In the genomic region with DNA sequence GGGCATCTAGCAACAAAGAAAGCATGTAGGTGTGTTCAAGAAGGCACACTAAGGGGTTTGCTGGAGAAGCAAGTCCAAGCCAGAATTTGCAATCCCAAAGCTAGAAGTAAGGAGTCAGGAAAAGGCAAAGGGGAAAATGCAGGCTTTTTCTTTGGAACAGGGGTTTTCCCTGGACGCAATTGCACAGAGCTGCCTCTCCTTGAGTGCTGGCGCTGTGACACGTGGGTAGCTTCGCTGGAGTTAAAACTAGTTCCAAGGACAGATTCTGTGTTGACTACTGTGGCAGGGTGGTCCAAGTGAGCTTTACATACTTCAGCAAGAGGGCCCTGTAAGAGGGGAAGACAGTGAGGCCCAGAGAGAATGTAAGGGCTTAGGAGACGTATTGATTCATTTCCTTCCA, we compare ENCODE assay signal across 10 cellular contexts.
DNase-seq lines count a peak whose midpoint lies in the region; ATAC-seq and TF ChIP-seq lines count a peak whose summit lies in the region.
"Had no signal": no experiment of that assay in that cellular context is flagged by ENCODE, and none has a peak within 500 bp of the region (broad histone marks: within the 10 kb centered on the region; RNA-seq: fewer than 3 reads in every experiment).

No MANE protein-coding gene starts in this region.

- no peaks in the 10 kb centered on the region for H3K9me3 ChIP-seq in transverse colon
- no peaks in the 10 kb centered on the region for H3K9me3 ChIP-seq in PC-3 (ENCODE audit: low read length)
- H3K9me3 ChIP-seq: thoracic aorta had no signal

- TF ChIP-seq EP300 in transverse colon (IDR thresholded peaks at IDR 0.05; ENCODE audit: low read depth): no peak

- no peak for ATAC-seq in activated naive CD8-positive, alpha-beta T cell treated with anti-CD3 and anti-CD28 coated beads, Interleukin-2, amount 50 U/mL, for 24 hours
- ATAC-seq in HG03159 (IDR thresholded peaks at IDR 0.05; ENCODE audit: unreplicated experiment) (no peak), PC-3 (no peak)

- 74 to 80% methylated on average over 3 to 5 of the region's 5 CpGs for WGBS in transverse colon (ENCODE audit: low coverage in 1 of 2), 2 donors

- TF ChIP-seq POLR2A in transverse colon (IDR thresholded peaks at IDR 0.05): no peak

- H3K36me3 ChIP-seq in transverse colon: no peaks in the 10 kb centered on the region
- H3K36me3 ChIP-seq in PC-3 (ENCODE audit: low read depth, low read length): no peaks in the 10 kb centered on the region
- H3K36me3 ChIP-seq: thoracic aorta had no signal

- intact Hi-C loops in transverse colon (cut with DNase I; ENCODE audit: low total_unique reads): no loop called here
- intact Hi-C loops in PC-3 (cut with micrococcal nuclease): no loop called here

- no peaks in the 10 kb centered on the region for H3K9me3 Mint-ChIP-seq in activated naive CD8-positive, alpha-beta T cell (ENCODE audit: low read depth)
- no peaks in the 10 kb centered on the region for H3K9me3 Mint-ChIP-seq in activated naive CD8-positive, alpha-beta T cell treated with anti-CD3 and anti-CD28 coated beads, Interleukin-2, amount 50 U/mL, for 24 hours

- peaks cover 6% of the 10 kb centered on the region for H3K4me1 Mint-ChIP-seq in activated naive CD8-positive, alpha-beta T cell (ENCODE audit: low read depth)
- H3K4me1 Mint-ChIP-seq in activated naive CD8-positive, alpha-beta T cell treated with anti-CD3 and anti-CD28 coated beads, Interleukin-2, amount 50 U/mL, for 24 hours: peaks cover 1% of the 10 kb centered on the region

- H3K4me1 ChIP-seq in transverse colon (peaks cover 0 to 8% (median 3%) of the 10 kb centered on the region in 4 donors), PC-3 (ENCODE audit: insufficient read depth, low read length) (no peaks in the 10 kb centered on the region)

- no peak overlapping the region for H3K9ac ChIP-seq in PC-3 (ENCODE audit: low read length)

- peaks cover 3% of the 10 kb centered on the region for H3K27me3 Mint-ChIP-seq in activated naive CD8-positive, alpha-beta T cell
- H3K27me3 Mint-ChIP-seq in activated naive CD8-positive, alpha-beta T cell treated with anti-CD3 and anti-CD28 coated beads, Interleukin-2, amount 50 U/mL, for 24 hours: peaks cover 3% of the 10 kb centered on the region

- no peak overlapping the region for H2AFZ ChIP-seq in PC-3 (ENCODE audit: low read length)

- no peaks in the 10 kb centered on the region for H3K79me2 ChIP-seq in PC-3 (ENCODE audit: low read length)

- no peaks in the 10 kb centered on the region for H3F3A ChIP-seq in PC-3 (ENCODE audit: low read length, unreplicated experiment)

- H3K27ac Mint-ChIP-seq in activated naive CD8-positive, alpha-beta T cell: peak overlapping the region; percentile 46
- no peak overlapping the region for H3K27ac Mint-ChIP-seq in activated naive CD8-positive, alpha-beta T cell treated with anti-CD3 and anti-CD28 coated beads, Interleukin-2, amount 50 U/mL, for 24 hours

- DNase-seq in activated naive CD8-positive, alpha-beta T cell treated with anti-CD3 and anti-CD28 coated beads, Interleukin-2, amount 50 U/mL, for 24 hours: no peak
- DNase-seq in SK-MEL-5 (ENCODE audit: low read depth, low spot score) (peak; percentile 23), islet precursor cell (peak; percentile 57), transverse colon (peak; percentile 16), hepatic stellate cell (ENCODE audit: low spot score) (no peak), PC-3 (no peak)
- DNase-seq: NCI-H2081 treated with DMSO at 0.1 percent for 48 hours had no signal

- H3K27me3 ChIP-seq in transverse colon (no peaks in the 10 kb centered on the region), PC-3 (ENCODE audit: low read length) (no peaks in the 10 kb centered on the region)

- H3K4me3 Mint-ChIP-seq in activated naive CD8-positive, alpha-beta T cell: no peak overlapping the region
- no peak overlapping the region for H3K4me3 Mint-ChIP-seq in activated naive CD8-positive, alpha-beta T cell treated with anti-CD3 and anti-CD28 coated beads, Interleukin-2, amount 50 U/mL, for 24 hours

- in situ Hi-C loops in SK-MEL-5 (cut with HindIII; ENCODE audit: low pct_unique_long_range_greater_than_20kb, low sequenced_read_pairs): no loop called here
- in situ Hi-C loops in transverse colon (cut with MboI; ENCODE audit: low pct_ligation_motif_present in 1 of 4, low pct_unique_long_range_greater_than_20kb in 1 of 4, low sequenced_read_pairs in 3 of 4): no loop called here

- CTCF ChIA-PET in PC-3 (lab: Charles Lee): no interaction called here

- no peak overlapping the region for H3K4me2 ChIP-seq in PC-3 (ENCODE audit: low read length)

- no TSS peak for BruUV-seq in PC-3 (replicated peaks; lab: Mats Ljungman, UMichigan)

- H4K20me1 ChIP-seq in PC-3 (ENCODE audit: low read length): no peaks in the 10 kb centered on the region

- POLR2A ChIA-PET in PC-3 (lab: Charles Lee; ENCODE audit: unreplicated experiment): no interaction called here

- peak overlapping the region; percentile 62 to 81 (median 78) for H3K27ac ChIP-seq in transverse colon
- no peak overlapping the region for H3K27ac ChIP-seq in PC-3 (ENCODE audit: low read length)
- H3K27ac ChIP-seq: thoracic aorta had no signal

- TF ChIP-seq CTCF in transverse colon (IDR thresholded peaks at IDR 0.05): peak in 2 of 5 experiments; percentile 17 to 28
- no peak for TF ChIP-seq CTCF in PC-3 (conservative IDR thresholded peaks at IDR 0.05; ENCODE audit: low read depth, low read length)

- no peaks in the 10 kb centered on the region for H3K36me3 Mint-ChIP-seq in activated naive CD8-positive, alpha-beta T cell
- H3K36me3 Mint-ChIP-seq in activated naive CD8-positive, alpha-beta T cell treated with anti-CD3 and anti-CD28 coated beads, Interleukin-2, amount 50 U/mL, for 24 hours (ENCODE audit: low read depth): no peaks in the 10 kb centered on the region

- H3K4me3 ChIP-seq in transverse colon (peak overlapping the region in 2 of 4 donors; percentile 33 to 42), PC-3 (ENCODE audit: low read length) (no peak overlapping the region)
- H3K4me3 ChIP-seq: thoracic aorta had no signal

- no peaks in the 10 kb centered on the region for H3K9me2 ChIP-seq in PC-3 (replicated peaks; ENCODE audit: low read length)

Comparison
In these comparisons a context has a peak if more than half of its experiments do, and no peak if none do; other contexts are left out.
1. DNase-seq: peak in SK-MEL-5 (single experiment), islet precursor cell (single experiment) and transverse colon (single experiment); none in activated naive CD8-positive, alpha-beta T cell treated with anti-CD3 and anti-CD28 coated beads, Interleukin-2, amount 50 U/mL, for 24 hours (single experiment), hepatic stellate cell (single experiment) and PC-3 (single experiment).